ENCODE assay signal across 17 cellular contexts in genomic region chr16:68496689-68497088, GRCh38.
"Had no signal": no experiment of that assay in that cellular context is flagged by ENCODE, and none has a peak within 500 bp of the region (broad histone marks: within the 10 kb centered on the region; RNA-seq: fewer than 3 reads in every experiment).

No MANE protein-coding gene starts in this region.

- H3K36me3 ChIP-seq: gastrocnemius medialis, prostate gland, right lobe of liver had no signal

- H3K4me3 ChIP-seq: gastrocnemius medialis, prostate gland, right lobe of liver had no signal

- DNase-seq: activated CD4-positive, alpha-beta T cell treated with anti-CD3 and anti-CD28 coated beads for 48 hours; activated CD4-positive, CD25-positive, alpha-beta regulatory T cell; activated CD8-positive, alpha-beta T cell treated with anti-CD3 and anti-CD28 coated beads for 36 hours; activated naive CD4-positive, alpha-beta T cell treated with anti-CD3 and anti-CD28 coated beads for 36 hours; activated T-cell treated with anti-CD3 and anti-CD28 coated beads, Interleukin-2, amount 50 U/mL, for 1 hour; central memory CD4-positive, alpha-beta T cell; erythroblast; gastrocnemius medialis; head of caudate nucleus; kidney glomerular epithelial cell; left ventricle myocardium superior; right lobe of liver; small intestine; stimulated activated CD4-positive, alpha-beta T cell treated with anti-CD3 and anti-CD28 coated beads, Interleukin-15, amount 100 ng/mL, for 24 hours; stimulated activated CD4-positive, alpha-beta T cell treated with anti-CD3 and anti-CD28 coated beads, Interleukin-2, amount 100 ng/mL, for 48 hours; trophoblast cell had no signal

- H3K4me1 ChIP-seq: gastrocnemius medialis, prostate gland had no signal

- H3K27ac ChIP-seq: gastrocnemius medialis, prostate gland, right lobe of liver had no signal

- H3K9me3 ChIP-seq: gastrocnemius medialis, prostate gland, right lobe of liver had no signal

- H3K27me3 ChIP-seq: gastrocnemius medialis, right lobe of liver had no signal

- ATAC-seq: activated CD8-positive, alpha-beta T cell treated with anti-CD3 and anti-CD28 coated beads for 36 hours; gastrocnemius medialis; left ventricle myocardium superior had no signal
